10 cellular contexts compared by ENCODE assay signal in genomic region chr10:17453377-17454091, GRCh38. TPM values are rescaled to one million over a fixed set of nuclear protein-coding genes. Genes with fewer than 3 reads are reported as not detected.
DNase-seq lines count a peak whose midpoint lies in the region; TF ChIP-seq lines count a peak whose summit lies in the region.
"Had no signal": no experiment of that assay in that cellular context is flagged by ENCODE, and none has a peak within 500 bp of the region (broad histone marks: within the 10 kb centered on the region; RNA-seq: fewer than 3 reads in every experiment).

No MANE protein-coding gene starts in this region.

- peak overlapping the region in 1 of 4 donors; percentile 4 for H3K27ac ChIP-seq in esophagus muscularis mucosa (replicated peaks in 1 of 4)
- H3K27ac ChIP-seq: 22Rv1 had no signal

- H3K36me3 Mint-ChIP-seq in nephron (ENCODE audit: low read depth), result peaks cover 12% of the 10 kb centered on the region

- H3K27ac Mint-ChIP-seq in nephron, result no peak overlapping the region

- H3K9me3 ChIP-seq in esophagus muscularis mucosa, result peaks cover 0 to 17% (median 13%) of the 10 kb centered on the region in 4 donors

- peak overlapping the region; percentile 46 to 60 (median 50) for H3K4me3 ChIP-seq in esophagus muscularis mucosa

- intact Hi-C loops in esophagus muscularis mucosa (cut with DNase I), result no loop called here

- DNase-seq in DMS 273 (lab: John Stamatoyannopoulos, UW; ENCODE audit: unreplicated experiment), result peak; percentile 50
- no peak for DNase-seq in DMS 273 treated with DMSO at 0.1 percent for 48 hours (lab: John Stamatoyannopoulos, UW)
- DNase-seq in LHCN-M2 (ENCODE audit: low read depth), result peak; percentile 18
- peak; percentile 11 for DNase-seq in activated T-cell treated with anti-CD3 and anti-CD28 coated beads for 24 hours (ENCODE audit: low read depth)
- DNase-seq in esophagus muscularis mucosa (ENCODE audit: extremely low spot score), result no peak
- DNase-seq in midbrain (lab: John Stamatoyannopoulos, UW), result no peak
- DNase-seq in pons (ENCODE audit: low spot score), result no peak

- TF ChIP-seq CTCF in esophagus muscularis mucosa (IDR thresholded peaks at IDR 0.05) (no peak), nephron (IDR thresholded peaks at IDR 0.05; ENCODE audit: unreplicated experiment in 3 of 3) (no peak)

- peaks cover 6 to 21% (median 18%) of the 10 kb centered on the region in 4 donors for H3K4me1 ChIP-seq in esophagus muscularis mucosa

- TF ChIP-seq EP300 in esophagus muscularis mucosa (IDR thresholded peaks at IDR 0.05), result no peak

- H3K4me3 Mint-ChIP-seq in nephron, result peak overlapping the region; percentile 82 to 87 (median 87)

- H3K36me3 ChIP-seq in esophagus muscularis mucosa, result peaks cover 0 to 9% (median 0%) of the 10 kb centered on the region in 4 donors

- no peak for TF ChIP-seq POLR2A in esophagus muscularis mucosa (IDR thresholded peaks at IDR 0.05; ENCODE audit: low read depth)

- H3K27me3 ChIP-seq in esophagus muscularis mucosa, result peaks cover 0 to 50% (median 28%) of the 10 kb centered on the region in 4 donors

- 0% methylated on average over 5 of the region's 66 CpGs for WGBS in esophagus muscularis mucosa

- H3K9me3 Mint-ChIP-seq in nephron, result peaks cover 24% of the 10 kb centered on the region

- H3K27me3 Mint-ChIP-seq in nephron (ENCODE audit: low read depth), result peaks cover 82% of the 10 kb centered on the region

- H3K4me1 Mint-ChIP-seq in nephron, result no peaks in the 10 kb centered on the region

RNA-seq across cellular contexts. Expression of gene ST8SIA6, which starts 0.9 kb away (rescaled TPM):
- total RNA-seq in LHCN-M2 (2014; rRNA removed) (0.32 and 0.57 TPM in 2 replicates), esophagus muscularis mucosa (1 to 10 TPM; 1.2 to 1.8 (median 1.3) TPM)
- 0.69 TPM for polyA plus RNA-seq in LHCN-M2 (2012)
- total RNA-seq: activated CD8-positive, alpha-beta memory T cell treated with anti-CD3 and anti-CD28 coated beads for 36 hours had no signal

Comparison
In these comparisons a context has a peak if more than half of its experiments do, and no peak if none do; other contexts are left out.
1. DNase-seq: peak in DMS 273 (single experiment), LHCN-M2 (single experiment) and activated T-cell treated with anti-CD3 and anti-CD28 coated beads for 24 hours (single experiment); none in DMS 273 treated with DMSO at 0.1 percent for 48 hours (single experiment), esophagus muscularis mucosa (single experiment), midbrain (single experiment) and pons (single experiment).